1 cellular context compared by ENCODE assay signal in genomic region chr1:226223786-226224244, GRCh38.
TF ChIP-seq lines count a peak whose summit lies in the region.

No MANE protein-coding gene starts in this region.

TF ChIP-seq in K562, 482 proteins besides CTCF, POLR2A, EP300 and RAD21 (continued from another document):
- TF ChIP-seq AFF4 (CRISPR knock-in tag; IDR thresholded peaks at IDR 0.05) (no peak), SNAPC5 (CRISPR knock-in tag; IDR thresholded peaks at IDR 0.05) (no peak), RBM22 (IDR thresholded peaks at IDR 0.05; ENCODE audit: low read depth, low read length, poor library complexity, severe bottlenecking) (peak; percentile 71), CTCFL (IDR thresholded peaks at IDR 0.05; ENCODE audit: borderline replicate concordance, insufficient read depth, low read depth, low read length, poor library complexity, severe bottlenecking) (peak; percentile 12), ZNF398 (CRISPR knock-in tag; IDR thresholded peaks at IDR 0.05) (no peak), SIN3A (IDR thresholded peaks at IDR 0.05; ENCODE audit: borderline replicate concordance in 2 of 2, control insufficient read depth in 1 of 2, low read depth in 2 of 2, low read length in 2 of 2) (no peak), NFIC (IDR thresholded peaks at IDR 0.05) (no peak), PRPF4 (IDR thresholded peaks at IDR 0.05; ENCODE audit: insufficient read depth, low read depth, low read length, poor library complexity, severe bottlenecking) (no peak), POLR3G (IDR thresholded peaks at IDR 0.05; ENCODE audit: extremely low read depth, insufficient read length, insufficient replicate concordance) (no peak), E2F8 (IDR thresholded peaks at IDR 0.05; ENCODE audit: low read depth, partially characterized antibody) (no peak), ZNF253 (CRISPR knock-in tag; conservative IDR thresholded peaks at IDR 0.05) (no peak), DACH1 (IDR thresholded peaks at IDR 0.05; ENCODE audit: partially characterized antibody) (no peak), ZNF699 (CRISPR knock-in tag; IDR thresholded peaks at IDR 0.05; ENCODE audit: insufficient replicate concordance) (no peak), SMARCE1 (IDR thresholded peaks at IDR 0.05) (no peak), HSF4 (CRISPR knock-in tag; IDR thresholded peaks at IDR 0.05; ENCODE audit: borderline replicate concordance) (no peak), STAG1 (CRISPR knock-in tag; IDR thresholded peaks at IDR 0.05; ENCODE audit: borderline replicate concordance) (no peak), TFAP4 (CRISPR knock-in tag; IDR thresholded peaks at IDR 0.05; ENCODE audit: borderline replicate concordance) (peak; percentile 66; the same call in 1 of the 2 replicates), ELF1 (tag; IDR thresholded peaks at IDR 0.05) (no peak), KLF1 (tag; IDR thresholded peaks at IDR 0.05) (no peak), NR4A1 (CRISPR knock-in tag; IDR thresholded peaks at IDR 0.05) (no peak), NR4A1 (tag; IDR thresholded peaks at IDR 0.05) (no peak), HMGN3 (IDR thresholded peaks at IDR 0.05; ENCODE audit: borderline replicate concordance, extremely low read depth, insufficient read length, low read depth, low read length) (no peak), MAZ (CRISPR knock-in tag; conservative IDR thresholded peaks at IDR 0.05 in 1 of 2, IDR thresholded peaks at IDR 0.05 in 1 of 2) (no peak), CREB1 (IDR thresholded peaks at IDR 0.05) (0 out of 2 replicates have a peak, but pooled peaks have one; percentile 1), CREB1 (CRISPR knock-in tag; IDR thresholded peaks at IDR 0.05) (no peak), ZNF584 (CRISPR knock-in tag; IDR thresholded peaks at IDR 0.05; ENCODE audit: low read depth) (no peak), SRF (CRISPR knock-in tag; IDR thresholded peaks at IDR 0.05) (no peak), ZNF77 (CRISPR knock-in tag; IDR thresholded peaks at IDR 0.05) (no peak), ETV6 (IDR thresholded peaks at IDR 0.05; ENCODE audit: borderline replicate concordance in 1 of 2, low read depth in 2 of 2, low read length in 1 of 2) (no peak), ETV6 (CRISPR knock-in tag; IDR thresholded peaks at IDR 0.05; ENCODE audit: borderline replicate concordance) (no peak), CREM (IDR thresholded peaks at IDR 0.05; ENCODE audit: low read depth) (peak; percentile 18; the same call in 1 of the 2 replicates), NR2C1 (IDR thresholded peaks at IDR 0.05) (no peak), NR2C1 (tag; IDR thresholded peaks at IDR 0.05) (no peak), HNRNPUL1 (IDR thresholded peaks at IDR 0.05; ENCODE audit: low read length) (no peak), BRD9 (IDR thresholded peaks at IDR 0.05; ENCODE audit: low read depth, partially characterized antibody) (no peak), CHD2 (IDR thresholded peaks at IDR 0.05; ENCODE audit: low read depth, low read length) (no peak), SIX5 (IDR thresholded peaks at IDR 0.05; ENCODE audit: borderline replicate concordance in 1 of 2, insufficient read depth in 1 of 2, low read depth in 1 of 2, low read length in 2 of 2) (no peak), ZC3H4 (CRISPR knock-in tag; IDR thresholded peaks at IDR 0.05; ENCODE audit: borderline replicate concordance) (no peak), ATF2 (CRISPR knock-in tag; IDR thresholded peaks at IDR 0.05) (no peak)
TF ChIP-seq in K562: peak in this region for 15.
